In the genomic region with DNA sequence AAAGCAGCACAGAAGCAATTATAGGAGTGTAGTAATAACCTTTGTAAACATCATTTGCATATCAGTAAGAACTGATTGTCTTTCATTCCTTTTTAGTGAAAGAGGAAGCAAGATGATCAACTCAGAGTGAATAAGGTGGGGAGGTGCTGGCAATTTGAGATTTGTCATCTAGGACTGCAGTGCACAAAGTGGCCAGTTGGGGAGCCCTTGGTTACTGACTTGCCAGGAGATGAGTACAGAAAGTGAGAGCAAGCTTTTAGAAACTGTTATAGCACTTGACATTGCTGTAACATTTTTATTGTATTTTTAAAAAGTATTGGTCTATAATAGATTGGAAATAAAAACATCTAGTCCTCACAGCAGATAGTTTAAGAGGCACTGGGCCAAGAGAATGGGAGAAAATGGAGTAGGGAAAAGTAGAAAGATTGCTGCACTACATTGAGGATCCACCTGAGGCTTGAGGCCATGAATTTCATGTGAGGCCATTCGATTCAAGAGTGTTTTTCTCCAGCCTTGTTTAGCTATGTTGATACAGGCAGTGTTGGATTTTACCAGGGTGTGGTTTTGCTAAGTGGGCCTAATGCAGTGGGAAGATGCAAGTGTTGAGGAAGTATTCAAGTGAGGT, we compare ENCODE assay signal across 8 cellular contexts. TPM values are rescaled to one million over a fixed set of nuclear protein-coding genes. Genes with fewer than 3 reads are reported as not detected.
DNase-seq lines count a peak whose midpoint lies in the region; ATAC-seq and TF ChIP-seq lines count a peak whose summit lies in the region.

No MANE protein-coding gene starts in this region.

- TF ChIP-seq CTCF in prostate gland (IDR thresholded peaks at IDR 0.05), result peak in 3 of 4 experiments; percentile 13 to 42 (median 18)
- TF ChIP-seq CTCF in ovary (IDR thresholded peaks at IDR 0.05), result no peak

- CTCF ChIA-PET in CD4-positive, alpha-beta memory T cell (lab: Charles Lee; ENCODE audit: partially characterized antibody), result interaction anchor here (0.9 to 2.5 kb wide), 5 partner anchors 11 to 266 kb away, joined by 3 to 6 read pairs (median 4); no protein-coding TSS in a partner anchor

- no peak overlapping the region for H3K4me3 Mint-ChIP-seq in CD4-positive, alpha-beta memory T cell

- DNase-seq in CD4-positive, alpha-beta memory T cell, result peak; percentile 16 to 44 (median 29)
- DNase-seq in NOMO-1 (lab: John Stamatoyannopoulos, UW; ENCODE audit: unreplicated experiment in 2 of 2) (peak; percentile 52 to 73), fibroblast of peridontal ligament (ENCODE audit: extremely low read depth) (peak; percentile 40), prostate gland (ENCODE audit: low spot score) (no peak), ovary (no peak)
- peak; percentile 67 for DNase-seq in activated CD8-positive, alpha-beta memory T cell treated with anti-CD3 and anti-CD28 coated beads, Interleukin-2, amount 50 U/mL, for 4 hours

- H3K4me1 Mint-ChIP-seq in CD4-positive, alpha-beta memory T cell, result peaks cover 0 to 2% (median under 1%) of the 10 kb centered on the region in 4 donors

- TF ChIP-seq POLR2A in prostate gland (IDR thresholded peaks at IDR 0.05) (no peak), ovary (IDR thresholded peaks at IDR 0.05) (no peak)

- H3K27ac ChIP-seq in CD4-positive, alpha-beta memory T cell (ENCODE audit: low read depth, low read length), result no peak overlapping the region
- H3K27ac ChIP-seq in prostate gland, result no peak overlapping the region
- H3K27ac ChIP-seq in ovary, result no peak overlapping the region

- intact Hi-C loops in CD4-positive, alpha-beta memory T cell (cut with micrococcal nuclease), result no loop called here
- intact Hi-C loops in prostate gland (cut with DNase I) (no loop called here), ovary (cut with DNase I) (no loop called here)

- H3K27me3 Mint-ChIP-seq in CD4-positive, alpha-beta memory T cell, result peaks cover 10 to 14% of the 10 kb centered on the region in 2 donors

- no peak overlapping the region for H3K27ac Mint-ChIP-seq in CD4-positive, alpha-beta memory T cell

- no peak overlapping the region for H3K4me3 ChIP-seq in CD4-positive, alpha-beta memory T cell (ENCODE audit: low read length in 2 of 2)
- H3K4me3 ChIP-seq in prostate gland (no peak overlapping the region), ovary (no peak overlapping the region)

- H3K9me3 Mint-ChIP-seq in CD4-positive, alpha-beta memory T cell, result no peaks in the 10 kb centered on the region

- no peak for TF ChIP-seq EP300 in ovary (IDR thresholded peaks at IDR 0.05)

- ATAC-seq in GM19023 (IDR thresholded peaks at IDR 0.05; ENCODE audit: unreplicated experiment) (peak; percentile 96), HG03097 (IDR thresholded peaks at IDR 0.05; ENCODE audit: low FRiP score, unreplicated experiment) (peak; percentile 85)

- no peaks in the 10 kb centered on the region for H3K36me3 Mint-ChIP-seq in CD4-positive, alpha-beta memory T cell

- H3K27me3 ChIP-seq in CD4-positive, alpha-beta memory T cell (ENCODE audit: insufficient read depth, low read length), result peaks cover 3% of the 10 kb centered on the region
- no peaks in the 10 kb centered on the region for H3K27me3 ChIP-seq in prostate gland (replicated peaks; ENCODE audit: insufficient read depth)
- no peaks in the 10 kb centered on the region for H3K27me3 ChIP-seq in ovary

- 80% methylated on average over 1 of the region's 1 CpG for WGBS in prostate gland
- 63 to 68% (median 65%) methylated on average over 1 of the region's 1 CpG for WGBS in ovary, 3 donors

- no peaks in the 10 kb centered on the region for H3K9me3 ChIP-seq in CD4-positive, alpha-beta memory T cell (ENCODE audit: control insufficient read depth in 1 of 2, low read length in 2 of 2)
- H3K9me3 ChIP-seq in prostate gland, result no peaks in the 10 kb centered on the region
- H3K9me3 ChIP-seq in ovary, result no peaks in the 10 kb centered on the region

- H3K4me1 ChIP-seq in CD4-positive, alpha-beta memory T cell (ENCODE audit: insufficient read depth, low read length), result no peaks in the 10 kb centered on the region
- H3K4me1 ChIP-seq in prostate gland (replicated peaks), result no peaks in the 10 kb centered on the region
- no peaks in the 10 kb centered on the region for H3K4me1 ChIP-seq in ovary (ENCODE audit: insufficient read depth)

- H3K36me3 ChIP-seq in CD4-positive, alpha-beta memory T cell (ENCODE audit: insufficient read depth, low read length), result no peaks in the 10 kb centered on the region
- no peaks in the 10 kb centered on the region for H3K36me3 ChIP-seq in prostate gland
- no peaks in the 10 kb centered on the region for H3K36me3 ChIP-seq in ovary

- POLR2A ChIA-PET in CD4-positive, alpha-beta memory T cell (lab: Charles Lee; ENCODE audit: partially characterized antibody), result no interaction called here

RNA-seq across cellular contexts. Expression of gene SYT16, which starts 47.9 kb away (rescaled TPM):
- total RNA-seq in CD4-positive, alpha-beta memory T cell, result not detected
- not detected for polyA plus RNA-seq in CD4-positive, alpha-beta memory T cell
- total RNA-seq in prostate gland, result 1 to 10 TPM; 1.5 to 7.6 TPM
- under 1 TPM in 3 of 7 donors, not detected in 4; 0.11 to 0.51 (median 0.30) TPM for total RNA-seq in ovary
- under 1 TPM; 0.05 to 0.06 TPM for polyA plus RNA-seq in ovary

Comparison
In these comparisons a context has a peak if more than half of its experiments do, and no peak if none do; other contexts are left out.
1. DNase-seq: peak in CD4-positive, alpha-beta memory T cell (5 of 5), NOMO-1 (2 of 2), activated CD8-positive, alpha-beta memory T cell treated with anti-CD3 and anti-CD28 coated beads, Interleukin-2, amount 50 U/mL, for 4 hours (single experiment) and fibroblast of peridontal ligament (single experiment); none in prostate gland (single experiment) and ovary (0 of 5).
2. CTCF ChIP-seq: peak in prostate gland (3 of 4); none in ovary (0 of 3).